Comparison of ENCODE assay signal across 8 cellular contexts in the genomic region with DNA sequence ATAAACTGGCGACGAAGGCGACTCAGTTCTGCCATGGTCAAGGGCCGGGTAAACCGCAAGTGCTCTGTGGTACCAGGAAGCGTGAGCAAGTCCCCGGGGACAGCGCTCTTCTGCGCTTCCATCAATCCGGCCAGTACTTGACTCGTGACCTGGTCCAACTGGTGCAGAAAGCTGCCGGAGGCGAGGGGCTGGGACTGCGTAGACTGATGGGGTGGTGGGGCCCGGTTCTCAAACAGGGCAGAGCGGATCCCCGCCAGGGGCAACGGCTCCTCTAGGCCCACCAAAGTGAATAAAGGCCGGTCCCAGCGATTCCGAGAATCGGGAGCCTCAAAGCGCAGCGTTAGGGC. TPM values are rescaled to one million over a fixed set of nuclear protein-coding genes. Genes with fewer than 3 reads are reported as not detected.
DNase-seq lines count a peak whose midpoint lies in the region; ATAC-seq and TF ChIP-seq lines count a peak whose summit lies in the region.

No MANE protein-coding gene starts in this region.

- TF ChIP-seq CTCF in Calu3 (IDR thresholded peaks at IDR 0.05; ENCODE audit: unreplicated experiment): no peak
- TF ChIP-seq CTCF in heart right ventricle (IDR thresholded peaks at IDR 0.05): no peak

- peaks cover 42% of the 10 kb centered on the region for H3K36me3 Mint-ChIP-seq in Calu3 (ENCODE audit: insufficient read depth, unreplicated experiment)
- peaks cover 19% of the 10 kb centered on the region for H3K36me3 Mint-ChIP-seq in activated naive CD8-positive, alpha-beta T cell

- H3K4me1 Mint-ChIP-seq in Calu3 (ENCODE audit: low read depth, unreplicated experiment): peaks cover 30% of the 10 kb centered on the region
- peaks cover 30% of the 10 kb centered on the region for H3K4me1 Mint-ChIP-seq in activated naive CD8-positive, alpha-beta T cell (ENCODE audit: low read depth)

- CTCF ChIA-PET in Calu3 (lab: Charles Lee): interaction anchor here (1.2 kb wide), 1 partner anchor 22 kb away, joined by 3 read pairs; a partner anchor contains a TSS

- peak overlapping the region in 9 of 10 donors; percentile 82 to 94 (median 87) for H3K27ac ChIP-seq in heart right ventricle

- H3K27me3 Mint-ChIP-seq in Calu3 (ENCODE audit: unreplicated experiment): no peaks in the 10 kb centered on the region
- no peaks in the 10 kb centered on the region for H3K27me3 Mint-ChIP-seq in activated naive CD8-positive, alpha-beta T cell

- H3K27me3 ChIP-seq in MG63 (no peaks in the 10 kb centered on the region), heart right ventricle (no peaks in the 10 kb centered on the region)

- ATAC-seq in GM21367 (IDR thresholded peaks at IDR 0.05; ENCODE audit: unreplicated experiment) (peak; percentile 37), heart right ventricle (peak; percentile 13 to 73 (median 58)), HG02885 (IDR thresholded peaks at IDR 0.05; ENCODE audit: poor library complexity, unreplicated experiment) (no peak)

- no TSS peak for BruUV-seq in Calu3 (replicated peaks; lab: Mats Ljungman, UMichigan)

- intact Hi-C loops in Calu3 (cut with micrococcal nuclease; ENCODE audit: unreplicated experiment) (loop anchor here (1.0 kb wide), 1 partner anchor 23 kb away; a partner anchor contains a TSS), heart right ventricle (cut with DNase I) (no loop called here), posterior cingulate gyrus (cut with DNase I) (loop anchor here (1.0 kb wide), 1 partner anchor 24 kb away; a partner anchor contains a TSS)

- H3K36me3 ChIP-seq in MG63 (peaks cover 2% of the 10 kb centered on the region; the same call in 1 of the 2 replicates), heart right ventricle (peaks cover 0 to 39% (median 0%) of the 10 kb centered on the region in 9 donors)

- peak overlapping the region; percentile 79 for H3K4me3 ChIP-seq in MG63
- peak overlapping the region; percentile 75 to 98 (median 88) for H3K4me3 ChIP-seq in heart right ventricle

- WGBS in heart right ventricle, 2 donors: 6% methylated on average over 24 of the region's 24 CpGs

- H3K9me3 Mint-ChIP-seq in Calu3 (ENCODE audit: low read depth, unreplicated experiment): no peaks in the 10 kb centered on the region
- no peaks in the 10 kb centered on the region for H3K9me3 Mint-ChIP-seq in activated naive CD8-positive, alpha-beta T cell (ENCODE audit: low read depth)

- H3K9me3 ChIP-seq in MG63 (no peaks in the 10 kb centered on the region), heart right ventricle (no peaks in the 10 kb centered on the region)

- peaks cover 7 to 31% (median 18%) of the 10 kb centered on the region in 9 donors for H3K4me1 ChIP-seq in heart right ventricle

- DNase-seq in Calu3: peak; percentile 34
- DNase-seq in MG63: peak; percentile 55
- peak; percentile 11 to 27 for DNase-seq in heart right ventricle
- peak in 7 of 10 donors; percentile 9 to 79 (median 15) for DNase-seq in posterior cingulate gyrus
- DNase-seq in midbrain (lab: John Stamatoyannopoulos, UW): no peak

- peak overlapping the region; percentile 93 for H3K27ac Mint-ChIP-seq in Calu3 (ENCODE audit: unreplicated experiment)
- peak overlapping the region; percentile 96 for H3K27ac Mint-ChIP-seq in activated naive CD8-positive, alpha-beta T cell

- peak overlapping the region; percentile 95 for H3K4me3 Mint-ChIP-seq in Calu3 (ENCODE audit: low read depth, unreplicated experiment)
- peak overlapping the region; percentile 95 for H3K4me3 Mint-ChIP-seq in activated naive CD8-positive, alpha-beta T cell

RNA-seq across cellular contexts. Expression of a gene that starts 0.9 kb away (rescaled TPM):
- total RNA-seq in Calu3 (2022) (9.1 and 11.8 TPM in 2 replicates), heart right ventricle (1 to 10 TPM; 1.9 to 4.2 (median 3.5) TPM)
- 11.1 and 15.6 TPM in 2 replicates for total RNA-seq in MG63 (2014; rRNA removed; shearing (Covaris generic); ENCODE audit: low replicate concordance)
- polyA plus RNA-seq in heart right ventricle: 1 to 10 TPM; 2.6 to 7.5 TPM

RNA-seq across cellular contexts. Expression of a gene that starts 22.2 kb away (rescaled TPM):
- total RNA-seq in Calu3 (2022) (51.6 and 68.9 TPM in 2 replicates), heart right ventricle (10 to 100 TPM; 18.9 to 34.9 (median 27.3) TPM)
- 16.2 and 42.9 TPM in 2 replicates for total RNA-seq in MG63 (2014; rRNA removed; shearing (Covaris generic); ENCODE audit: low replicate concordance)
- 10 to 100 TPM; 15.6 to 28.5 TPM for polyA plus RNA-seq in heart right ventricle

RNA-seq across cellular contexts. Expression of a gene that starts 23.3 kb away (rescaled TPM):
- total RNA-seq in Calu3 (2022) (60.8 and 70.4 TPM in 2 replicates), heart right ventricle (10 to 100 TPM; 27.7 to 37.1 (median 30.2) TPM)
- total RNA-seq in MG63 (2014; rRNA removed; shearing (Covaris generic); ENCODE audit: low replicate concordance): 45.4 and 74.2 TPM in 2 replicates
- 10 to 100 TPM; 24.9 to 36.3 TPM for polyA plus RNA-seq in heart right ventricle

RNA-seq across cellular contexts. Expression of a gene that starts 42.3 kb away (rescaled TPM):
- total RNA-seq in Calu3 (2022) (0.31 and 0.49 TPM in 2 replicates), heart right ventricle (under 1 TPM in 1 of 10 donors, not detected in 9; 0.02 TPM)
- total RNA-seq in MG63 (2014; rRNA removed; shearing (Covaris generic); ENCODE audit: low replicate concordance): 0.53 and 0.81 TPM in 2 replicates
- under 1 TPM in 1 of 2 donors, not detected in 1; 0.01 TPM for polyA plus RNA-seq in heart right ventricle

Comparison
In these comparisons a context has a peak if more than half of its experiments do, and no peak if none do; other contexts are left out.
1. intact Hi-C loops: an anchor here in Calu3 (1.0 kb wide) and posterior cingulate gyrus (1.0 kb wide); none called in heart right ventricle.